In genomic region chr17:53061446-53061845, GRCh38 we compare ENCODE assay signal across 20 cellular contexts.
DNase-seq lines count a peak whose midpoint lies in the region; ATAC-seq and TF ChIP-seq lines count a peak whose summit lies in the region.
"Had no signal": no experiment of that assay in that cellular context is flagged by ENCODE, and none has a peak within 500 bp of the region (broad histone marks: within the 10 kb centered on the region; RNA-seq: fewer than 3 reads in every experiment).

No MANE protein-coding gene starts in this region.

- peaks cover 76% of the 10 kb centered on the region for H3K9me3 Mint-ChIP-seq in WTC11

- no peak overlapping the region for H3K4me2 ChIP-seq in mesendoderm (ENCODE audit: low read length)
- H3K4me2 ChIP-seq: BLaER1, PC-9 had no signal

- no peak overlapping the region for H2AK5ac ChIP-seq in mesendoderm (ENCODE audit: low read length)

- peaks cover 4% of the 10 kb centered on the region for H3K9me3 ChIP-seq in iPS-18a (ENCODE audit: control insufficient read depth, low read depth, low read length)
- H3K9me3 ChIP-seq: SJCRH30 had no signal

- H3K79me2 ChIP-seq in mesendoderm (ENCODE audit: control insufficient read depth, insufficient read depth, low read length): no peaks in the 10 kb centered on the region

- peaks cover 62% of the 10 kb centered on the region for H3K36me3 Mint-ChIP-seq in WTC11
- H3K36me3 Mint-ChIP-seq: CD8-positive, alpha-beta T cell; IgD-negative memory B cell had no signal

- no peak overlapping the region for H3K23ac ChIP-seq in mesendoderm (ENCODE audit: low read length)

- no peak overlapping the region for H2BK5ac ChIP-seq in mesendoderm (ENCODE audit: low read length)

- H3K79me1 ChIP-seq in mesendoderm (ENCODE audit: low read length): no peaks in the 10 kb centered on the region

- H3K4me1 ChIP-seq in iPS-18a (ENCODE audit: control insufficient read depth, low read depth, low read length): peaks cover 16% of the 10 kb centered on the region
- no peaks in the 10 kb centered on the region for H3K4me1 ChIP-seq in mesendoderm (ENCODE audit: control insufficient read depth, low read depth, low read length)

- H4K8ac ChIP-seq in mesendoderm (ENCODE audit: low read depth, low read length): no peak overlapping the region

- H3K27ac Mint-ChIP-seq in WTC11: peak overlapping the region; percentile 67; the same call in 1 of the 2 replicates
- H3K27ac Mint-ChIP-seq: CD8-positive, alpha-beta T cell; IgD-negative memory B cell had no signal

- H4K5ac ChIP-seq in mesendoderm (ENCODE audit: low read length): no peak overlapping the region

- POLR2A ChIA-PET in WTC11 (lab: Charles Lee): no interaction called here

- peak overlapping the region; percentile 35 for H3K4me3 Mint-ChIP-seq in WTC11
- H3K4me3 Mint-ChIP-seq: CD8-positive, alpha-beta T cell; IgD-negative memory B cell had no signal

- no peak overlapping the region for H2BK120ac ChIP-seq in mesendoderm (ENCODE audit: low read depth, low read length)

- no peak for TF ChIP-seq CTCF in WTC11 (IDR thresholded peaks at IDR 0.05)

- no peak overlapping the region for H3K18ac ChIP-seq in mesendoderm (ENCODE audit: low read length)

- H3K4ac ChIP-seq in mesendoderm (ENCODE audit: low read depth, low read length): no peak overlapping the region

- H2BK15ac ChIP-seq in mesendoderm (replicated peaks; ENCODE audit: low read depth): no peak overlapping the region

- no CpG with 5 or more reads among the region's 4 CpGs for WGBS in mesendoderm (ENCODE audit: extremely low coverage, insufficient coverage, low lambda C conversion rate)

- no peak overlapping the region for H3K56ac ChIP-seq in mesendoderm (ENCODE audit: low read length)

- H3K9ac ChIP-seq in iPS-18a (ENCODE audit: low read length) (no peak overlapping the region), mesendoderm (ENCODE audit: low read length) (no peak overlapping the region)
- H3K9ac ChIP-seq: BLaER1 had no signal

- H3K4me1 Mint-ChIP-seq in WTC11: peaks cover 16% of the 10 kb centered on the region
- H3K4me1 Mint-ChIP-seq: IgD-negative memory B cell had no signal

- H3K36me3 ChIP-seq in iPS-18a (ENCODE audit: control insufficient read depth, low read depth, low read length) (no peaks in the 10 kb centered on the region), mesendoderm (ENCODE audit: control insufficient read depth, insufficient read depth, low read length) (no peaks in the 10 kb centered on the region)
- H3K36me3 ChIP-seq: BLaER1, SJCRH30 had no signal

- peaks cover 27% of the 10 kb centered on the region for H3K27me3 Mint-ChIP-seq in WTC11 (ENCODE audit: low read depth)
- H3K27me3 Mint-ChIP-seq: IgD-negative memory B cell had no signal

- DNase-seq in ELF-1 (ENCODE audit: low read depth, low spot score) (peak; percentile 54), WTC11 (ENCODE audit: low spot score) (peak; percentile 42), mesendoderm (peak; percentile 38), SW 1271 (lab: John Stamatoyannopoulos, UW) (no peak), NCI-H2227 treated with DMSO at 0.1 percent for 48 hours (lab: John Stamatoyannopoulos, UW) (no peak)
- DNase-seq: 8988T; CD8-positive, alpha-beta T cell; DND-41; GDM1; Kasumi-1; NCI-H187 treated with DMSO at 0.1 percent for 48 hours; NCI-H2171 treated with DMSO at 0.1 percent for 48 hours; NCI-H774; PC-9; SJCRH30 had no signal

- peak; percentile 99 for ATAC-seq in WTC11
- no peak for ATAC-seq in GM21423 (IDR thresholded peaks at IDR 0.05; ENCODE audit: unreplicated experiment)
- ATAC-seq in HG03196 (IDR thresholded peaks at IDR 0.05; ENCODE audit: unreplicated experiment): no peak
- ATAC-seq: CD8-positive, alpha-beta T cell had no signal

- H3K4me3 ChIP-seq in iPS-18a (ENCODE audit: low read length) (peak overlapping the region; percentile 13), mesendoderm (ENCODE audit: low read length) (no peak overlapping the region)
- H3K4me3 ChIP-seq: BLaER1, PC-9, SJCRH30 had no signal

- H3K27ac ChIP-seq in iPS-18a (ENCODE audit: low read length) (no peak overlapping the region), mesendoderm (ENCODE audit: low read depth, low read length) (no peak overlapping the region)
- H3K27ac ChIP-seq: BLaER1, PC-9, SJCRH30 had no signal

- CTCF ChIA-PET in WTC11 (lab: Charles Lee): no interaction called here

- no peaks in the 10 kb centered on the region for H3K27me3 ChIP-seq in iPS-18a (ENCODE audit: control insufficient read depth, insufficient read depth, low read length)
- H3K27me3 ChIP-seq in mesendoderm (ENCODE audit: insufficient read depth, low read length, poor library complexity): no peaks in the 10 kb centered on the region
- H3K27me3 ChIP-seq: BLaER1, SJCRH30 had no signal

TF ChIP-seq in WTC11, 78 proteins besides CTCF, POLR2A, EP300 and RAD21:
- no peak for TF ChIP-seq FOXP1 (CRISPR knock-in tag; IDR thresholded peaks at IDR 0.05; ENCODE audit: borderline replicate concordance)
- 0 out of 2 replicates have a peak, but pooled peaks have one; percentile 12 for TF ChIP-seq ZNF425 (CRISPR knock-in tag; conservative IDR thresholded peaks at IDR 0.05)
- no peak for TF ChIP-seq ERG (CRISPR knock-in tag; IDR thresholded peaks at IDR 0.05)
- TF ChIP-seq ESRRA (CRISPR knock-in tag; IDR thresholded peaks at IDR 0.05; ENCODE audit: borderline replicate concordance): no peak
- no peak for TF ChIP-seq ZNF396 (CRISPR knock-in tag; IDR thresholded peaks at IDR 0.05; ENCODE audit: borderline replicate concordance)
- TF ChIP-seq ZMAT4 (CRISPR knock-in tag; IDR thresholded peaks at IDR 0.05): peak; percentile 54; the same call in 1 of the 2 replicates
- no peak for TF ChIP-seq ZNF232 (CRISPR knock-in tag; IDR thresholded peaks at IDR 0.05)
- peak; percentile 62; the same call in 1 of the 2 replicates for TF ChIP-seq FOXP4 (CRISPR knock-in tag; IDR thresholded peaks at IDR 0.05)

Comparison
In these comparisons a context has a peak if more than half of its experiments do, and no peak if none do; other contexts are left out.
1. DNase-seq: peak in ELF-1 (single experiment), WTC11 (single experiment) and mesendoderm (single experiment); none in SW 1271 (0 of 2) and NCI-H2227 treated with DMSO at 0.1 percent for 48 hours (single experiment).